ENCODE assay signal across 21 cellular contexts in the genomic region with DNA sequence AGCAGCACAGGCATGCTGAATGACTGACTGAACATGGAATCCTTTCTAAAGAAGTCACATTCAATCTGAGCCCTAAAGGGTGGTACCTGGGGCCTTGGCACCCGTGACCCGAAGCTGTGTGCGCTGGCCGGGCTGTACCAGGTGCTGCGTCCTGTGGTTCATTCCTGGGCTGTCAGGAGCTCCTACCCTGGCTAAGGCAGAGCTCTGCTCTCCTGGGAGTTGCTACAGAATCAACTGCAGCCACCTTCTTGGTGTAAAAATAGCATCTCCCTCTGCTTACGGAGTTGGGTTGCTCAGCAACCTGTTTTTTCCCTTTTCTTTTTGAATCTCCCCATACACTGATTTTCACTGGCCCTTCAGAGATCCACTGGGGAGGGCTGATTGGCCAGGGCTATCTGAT.
"Had no signal": no experiment of that assay in that cellular context is flagged by ENCODE, and none has a peak within 500 bp of the region (broad histone marks: within the 10 kb centered on the region; RNA-seq: fewer than 3 reads in every experiment).

No MANE protein-coding gene starts in this region.

- H3K27me3 ChIP-seq: colonic mucosa, esophagus squamous epithelium, gastroesophageal sphincter, right atrium auricular region, sigmoid colon, upper lobe of left lung, vagina had no signal

- H3K36me3 ChIP-seq: colonic mucosa, esophagus squamous epithelium, gastroesophageal sphincter, left ventricle myocardium inferior, lower lobe of right lung, right atrium auricular region, sigmoid colon, tibial artery, upper lobe of left lung, vagina had no signal

- H3K9me3 Mint-ChIP-seq: mesothelial cell of epicardium; natural killer cell treated with Interleukin-12 subunit alpha and Interleukin-12 subunit beta and Interleukin-15 and Interleukin-18, amount 100 ng/mL, for 72 hours had no signal

- H3K4me1 ChIP-seq: colonic mucosa, esophagus squamous epithelium, gastroesophageal sphincter, left ventricle myocardium inferior, lower lobe of right lung, right atrium auricular region, sigmoid colon, tibial artery, upper lobe of left lung, vagina had no signal

- H3K4me3 ChIP-seq: colonic mucosa, esophagus squamous epithelium, gastroesophageal sphincter, left ventricle myocardium inferior, lower lobe of right lung, right atrium auricular region, sigmoid colon, skin epidermis, tibial artery, upper lobe of left lung, vagina had no signal

- DNase-seq: colonic mucosa; dermis blood vessel endothelial cell; esophagus squamous epithelium; foreskin fibroblast; glutamatergic neuron; kidney; left cardiac atrium; left ventricle myocardium inferior; lower lobe of right lung; sigmoid colon; stimulated activated CD4-positive, alpha-beta T cell treated with anti-CD3 and anti-CD28 coated beads, Interleukin-12 subunit alpha, Interleukin-12 subunit beta, amount 100 ng/mL, for 4 hours; stimulated activated naive CD4-positive, alpha-beta T cell treated with Interleukin-2 at 50 U/mL for 16 hours; tibial artery had no signal

- H3K27ac ChIP-seq: colonic mucosa, esophagus squamous epithelium, gastroesophageal sphincter, left ventricle myocardium inferior, lower lobe of right lung, right atrium auricular region, sigmoid colon, skin epidermis, tibial artery, upper lobe of left lung, vagina had no signal

- H3K4me3 Mint-ChIP-seq: memory B cell; mesothelial cell of epicardium; natural killer cell treated with Interleukin-12 subunit alpha and Interleukin-12 subunit beta and Interleukin-15 and Interleukin-18, amount 100 ng/mL, for 72 hours had no signal

- H3K27ac Mint-ChIP-seq: memory B cell; mesothelial cell of epicardium; natural killer cell treated with Interleukin-12 subunit alpha and Interleukin-12 subunit beta and Interleukin-15 and Interleukin-18, amount 100 ng/mL, for 72 hours had no signal

- ATAC-seq: gastroesophageal sphincter; left cardiac atrium; lower lobe of right lung; natural killer cell treated with Interleukin-12 subunit alpha and Interleukin-12 subunit beta and Interleukin-15 and Interleukin-18, amount 100 ng/mL, for 72 hours had no signal

- H3K36me3 Mint-ChIP-seq: memory B cell; mesothelial cell of epicardium; natural killer cell treated with Interleukin-12 subunit alpha and Interleukin-12 subunit beta and Interleukin-15 and Interleukin-18, amount 100 ng/mL, for 72 hours had no signal

- H3K9me3 ChIP-seq: colonic mucosa, esophagus squamous epithelium, gastroesophageal sphincter, left ventricle myocardium inferior, lower lobe of right lung, right atrium auricular region, sigmoid colon, tibial artery, upper lobe of left lung, vagina had no signal

- H3K4me1 Mint-ChIP-seq: memory B cell, mesothelial cell of epicardium had no signal
